8 cellular contexts compared by ENCODE assay signal in the genomic region with DNA sequence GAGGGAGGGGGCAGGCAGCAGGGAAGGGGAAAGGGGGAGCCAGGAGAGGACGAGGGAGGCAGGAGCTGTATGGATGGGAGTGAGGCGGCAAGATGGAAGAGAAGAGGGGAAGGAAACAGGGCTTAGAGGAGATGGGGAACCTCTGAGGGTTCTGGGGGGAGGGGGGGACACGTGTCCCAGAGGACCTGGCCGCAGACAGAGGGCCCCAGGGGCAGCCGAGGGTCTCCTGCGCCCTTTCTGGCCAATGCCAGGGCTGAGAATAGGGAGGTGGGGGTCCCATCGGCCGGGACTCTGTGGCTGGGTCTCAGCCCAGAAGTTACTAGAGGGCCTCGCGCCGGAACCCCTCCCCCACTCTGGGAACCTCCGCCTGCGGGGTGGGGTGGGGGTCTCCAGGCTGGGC. TPM values are rescaled to one million over a fixed set of nuclear protein-coding genes. Genes with fewer than 3 reads are reported as not detected.
DNase-seq lines count a peak whose midpoint lies in the region; ATAC-seq and TF ChIP-seq lines count a peak whose summit lies in the region.
"Not testable (repeated sequence)": the region's sequence is repeated elsewhere in the genome, so short reads cannot be mapped to it uniquely, and the experiment has no call there.

No MANE protein-coding gene starts in this region.

- peak overlapping the region; percentile 28 for H3K4me2 ChIP-seq in mesenchymal stem cell (ENCODE audit: low read length, poor library complexity, severe bottlenecking)

- not testable (repeated sequence) for H2BK12ac ChIP-seq in mesenchymal stem cell (ENCODE audit: low read length in 2 of 2)

- not testable (repeated sequence) for H3K27me3 Mint-ChIP-seq in activated CD4-positive, alpha-beta memory T cell treated with anti-CD3 and anti-CD28 coated beads for 36 hours; central memory CD8-positive, alpha-beta T cell

- H4K91ac ChIP-seq in mesenchymal stem cell (ENCODE audit: low read length), result peak overlapping the region; percentile 61

- H3K27me3 ChIP-seq in mesenchymal stem cell (ENCODE audit: control insufficient read depth in 1 of 2, insufficient read depth in 1 of 2, low read length in 2 of 2); aorta (ENCODE audit: control insufficient read depth in 1 of 2, insufficient read depth in 2 of 2, low read length in 1 of 2): not testable (repeated sequence)

- intact Hi-C loops in activated CD4-positive, alpha-beta memory T cell treated with anti-CD3 and anti-CD28 coated beads for 36 hours (cut with micrococcal nuclease); Right ventricle myocardium superior (cut with DNase I); aorta (cut with DNase I): not testable (repeated sequence)

- H3K27ac Mint-ChIP-seq in activated CD4-positive, alpha-beta memory T cell treated with anti-CD3 and anti-CD28 coated beads for 36 hours; central memory CD8-positive, alpha-beta T cell (ENCODE audit: low read depth): not testable (repeated sequence)

- H3K4me1 ChIP-seq in mesenchymal stem cell (ENCODE audit: control insufficient read depth, insufficient read depth, low read depth, low read length); aorta (ENCODE audit: control insufficient read depth in 1 of 2, insufficient read depth in 2 of 2, low read length in 2 of 2): not testable (repeated sequence)

- H2BK5ac ChIP-seq in mesenchymal stem cell (ENCODE audit: low read depth, low read length, poor library complexity, severe bottlenecking), result not testable (repeated sequence)

- H3K79me1 ChIP-seq in mesenchymal stem cell (replicated peaks; ENCODE audit: low read length, poor library complexity, severe bottlenecking), result not testable (repeated sequence)

- not testable (repeated sequence) for TF ChIP-seq CTCF in retinal pigment epithelial cell (conservative IDR thresholded peaks at IDR 0.05; ENCODE audit: low read depth, low read length)

- not testable (repeated sequence) for ATAC-seq in central memory CD8-positive, alpha-beta T cell (replicated peaks; ENCODE audit: extremely low read depth, poor library complexity, severe bottlenecking)
- peak; percentile 36 for ATAC-seq in Right ventricle myocardium superior (ENCODE audit: poor library complexity)
- peak; percentile 57 for ATAC-seq in aorta (ENCODE audit: low FRiP score)

- not testable (repeated sequence) for H3K27ac ChIP-seq in mesenchymal stem cell (ENCODE audit: low read length, poor library complexity, severe bottlenecking); aorta (ENCODE audit: low read depth in 1 of 2, low read length in 2 of 2)

- not testable (repeated sequence) for H2AK5ac ChIP-seq in mesenchymal stem cell (ENCODE audit: low read length, severe bottlenecking)

- POLR2A ChIA-PET in activated CD4-positive, alpha-beta memory T cell treated with anti-CD3 and anti-CD28 coated beads for 36 hours (lab: Charles Lee), result not testable (repeated sequence)

- not testable (repeated sequence) for H3K4ac ChIP-seq in mesenchymal stem cell (ENCODE audit: low read depth in 1 of 2, low read length in 2 of 2)

- 10% methylated on average over 3 of the region's 13 CpGs for WGBS in mesenchymal stem cell
- WGBS in aorta, 2 donors, result 1 to 2% methylated on average over 6 to 11 of the region's 13 CpGs

- H4K8ac ChIP-seq in mesenchymal stem cell (ENCODE audit: low read length), result peak overlapping the region; percentile 41

- H3K9me3 Mint-ChIP-seq in activated CD4-positive, alpha-beta memory T cell treated with anti-CD3 and anti-CD28 coated beads for 36 hours; central memory CD8-positive, alpha-beta T cell: not testable (repeated sequence)

- not testable (repeated sequence) for H3K4me1 Mint-ChIP-seq in activated CD4-positive, alpha-beta memory T cell treated with anti-CD3 and anti-CD28 coated beads for 36 hours (ENCODE audit: low read depth); central memory CD8-positive, alpha-beta T cell

- not testable (repeated sequence) for H3K36me3 ChIP-seq in mesenchymal stem cell (ENCODE audit: control insufficient read depth in 1 of 2, insufficient read depth in 2 of 2, low read depth in 1 of 2, low read length in 2 of 2); aorta (ENCODE audit: control insufficient read depth in 1 of 2, insufficient read depth in 2 of 2, low read length in 1 of 2)

- CTCF ChIA-PET in activated CD4-positive, alpha-beta memory T cell treated with anti-CD3 and anti-CD28 coated beads for 36 hours (lab: Charles Lee), result not testable (repeated sequence)

- H3K4me3 ChIP-seq in mesenchymal stem cell (ENCODE audit: insufficient read depth in 1 of 2, low read depth in 1 of 2, low read length in 2 of 2) (peak overlapping the region; percentile 28 to 37), retinal pigment epithelial cell (ENCODE audit: low read length) (peak overlapping the region; percentile 50), aorta (ENCODE audit: low read length in 2 of 2) (peak overlapping the region in 1 of 2 donors; percentile 54)

- not testable (repeated sequence) for H3K14ac ChIP-seq in mesenchymal stem cell (ENCODE audit: low read length in 2 of 2)

- H2AFZ ChIP-seq in mesenchymal stem cell (ENCODE audit: low read depth, low read length), result not testable (repeated sequence)

- H3K9ac ChIP-seq in mesenchymal stem cell (ENCODE audit: low read length), result peak overlapping the region; percentile 22

- not testable (repeated sequence) for H3K9me3 ChIP-seq in mesenchymal stem cell (ENCODE audit: control insufficient read depth, low read length); aorta (ENCODE audit: control insufficient read depth, low read length)

- H3K36me3 Mint-ChIP-seq in activated CD4-positive, alpha-beta memory T cell treated with anti-CD3 and anti-CD28 coated beads for 36 hours; central memory CD8-positive, alpha-beta T cell (ENCODE audit: insufficient read depth): not testable (repeated sequence)

- H3K4me3 Mint-ChIP-seq in activated CD4-positive, alpha-beta memory T cell treated with anti-CD3 and anti-CD28 coated beads for 36 hours, result peak overlapping the region; percentile 32
- peak overlapping the region; percentile 41 for H3K4me3 Mint-ChIP-seq in central memory CD8-positive, alpha-beta T cell

- peak overlapping the region; percentile 19 for H2BK120ac ChIP-seq in mesenchymal stem cell (ENCODE audit: low read depth, low read length)

- not testable (repeated sequence) for H2BK15ac ChIP-seq in mesenchymal stem cell (ENCODE audit: low read depth, poor library complexity, severe bottlenecking)

- not testable (repeated sequence) for H3K18ac ChIP-seq in mesenchymal stem cell (ENCODE audit: low read depth in 1 of 2, low read length in 2 of 2)

- DNase-seq in Daoy (ENCODE audit: low read depth) (peak; percentile 27), NCI-H2227 (lab: John Stamatoyannopoulos, UW; ENCODE audit: unreplicated experiment) (peak; percentile 16)
- DNase-seq in activated CD4-positive, alpha-beta memory T cell treated with anti-CD3 and anti-CD28 coated beads for 36 hours; central memory CD8-positive, alpha-beta T cell (ENCODE audit: low spot score in 2 of 2); Right ventricle myocardium superior; mesenchymal stem cell; retinal pigment epithelial cell (ENCODE audit: low read depth); aorta: not testable (repeated sequence)

- not testable (repeated sequence) for H3K23ac ChIP-seq in mesenchymal stem cell (ENCODE audit: low read length in 2 of 2)

RNA-seq across cellular contexts. Expression of gene RHOT1, which starts 58.8 kb away (rescaled TPM):
- 40.5 and 49.9 TPM in 2 replicates for total RNA-seq in Daoy (2014; rRNA removed; shearing (Covaris generic))
- total RNA-seq in activated CD4-positive, alpha-beta memory T cell treated with anti-CD3 and anti-CD28 coated beads for 36 hours, result 10 to 100 TPM; 22.9 to 24.4 TPM
- 61.0 TPM for total RNA-seq in Right ventricle myocardium superior
- polyA plus RNA-seq in mesenchymal stem cell (2013, experiment 1 of 2), result 19.2 TPM
- polyA plus RNA-seq in mesenchymal stem cell (2013, experiment 2 of 2), result 19.5 TPM
- total RNA-seq in aorta, result 10 to 100 TPM; 36.0 to 42.0 TPM
- polyA plus RNA-seq in aorta, result 10 to 100 TPM; 28.5 to 38.9 TPM
